In the genomic region with DNA sequence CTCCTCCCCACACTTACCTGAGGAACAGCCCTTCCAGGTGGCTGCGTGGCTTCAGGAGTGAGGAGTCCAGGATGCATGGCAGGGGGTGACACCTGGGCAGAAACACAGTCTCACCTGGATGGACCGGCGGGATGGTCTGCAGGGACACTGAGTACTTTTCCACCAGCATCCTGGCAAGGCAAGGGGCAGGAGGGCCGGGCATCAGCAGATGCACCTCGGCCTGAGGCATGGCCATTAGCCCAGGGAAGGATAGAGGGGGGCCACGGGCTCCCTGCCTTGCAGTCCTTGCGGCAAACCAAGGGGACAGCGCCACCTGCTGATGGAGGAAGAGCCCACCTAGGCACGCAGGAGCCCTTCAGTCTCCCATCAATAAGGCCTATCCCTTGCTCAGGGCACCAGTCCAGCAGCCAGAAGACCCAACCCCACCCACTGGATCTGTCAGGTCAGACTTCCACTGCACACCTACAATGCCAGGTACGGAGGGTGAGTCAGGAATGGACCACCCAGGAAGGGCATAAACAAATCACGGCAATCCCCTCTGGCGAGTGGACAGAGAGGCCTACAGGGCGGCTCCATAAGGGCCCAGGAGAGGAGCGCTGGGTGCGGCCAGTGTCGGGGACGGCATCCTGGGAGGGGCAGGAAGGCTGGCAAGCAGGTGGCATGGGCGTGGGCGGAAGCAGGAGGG, we compare ENCODE assay signal across 9 cellular contexts. TPM values are rescaled to one million over a fixed set of nuclear protein-coding genes. Genes with fewer than 3 reads are reported as not detected.
DNase-seq lines count a peak whose midpoint lies in the region; ATAC-seq and TF ChIP-seq lines count a peak whose summit lies in the region.
"Had no signal": no experiment of that assay in that cellular context is flagged by ENCODE, and none has a peak within 500 bp of the region (broad histone marks: within the 10 kb centered on the region; RNA-seq: fewer than 3 reads in every experiment).

No MANE protein-coding gene starts in this region.

- ATAC-seq in HG03520 (IDR thresholded peaks at IDR 0.05; ENCODE audit: unreplicated experiment): peak; percentile 79
- no peak for ATAC-seq in HG03196 (IDR thresholded peaks at IDR 0.05; ENCODE audit: unreplicated experiment)

- H3K27ac ChIP-seq in colonic mucosa: peak overlapping the region; percentile 18

- in situ Hi-C loops in GM13977 (cut with MboI; ENCODE audit: low pct_unique_long_range_greater_than_20kb, low sequenced_read_pairs, unreplicated experiment): no loop called here

- H3K4me3 ChIP-seq in colonic mucosa (no peak overlapping the region), lower leg skin (ENCODE audit: low read depth, poor library complexity, severe bottlenecking) (no peak overlapping the region)

- H3K9me3 ChIP-seq in colonic mucosa: no peaks in the 10 kb centered on the region

- no peak overlapping the region for H3K9ac ChIP-seq in colonic mucosa (ENCODE audit: low read depth in 2 of 2, low read length in 2 of 2)

- DNase-seq in GM13977 (ENCODE audit: low spot score) (peak; percentile 85), NCI-H748 treated with DMSO at 0.1 percent for 48 hours (lab: John Stamatoyannopoulos, UW) (peak; percentile 28), colonic mucosa (peak; percentile 95), lower leg skin (ENCODE audit: low spot score in 2 of 2) (peak; percentile 72 to 96)
- DNase-seq in activated CD4-positive, alpha-beta T cell treated with anti-CD3 and anti-CD28 coated beads, Interleukin-2, amount 50 U/mL, for 24 hours (ENCODE audit: low read depth in 1 of 2, low spot score in 1 of 2): peak; percentile 60 to 71
- peak; percentile 67 to 88 (median 75) for DNase-seq in stimulated activated CD4-positive, alpha-beta T cell treated with anti-CD3 and anti-CD28 coated beads, TNF-alpha, amount 100 ng/mL, for 48 hours (ENCODE audit: low read depth in 3 of 3)

- H3K36me3 ChIP-seq in colonic mucosa: no peaks in the 10 kb centered on the region

- no peaks in the 10 kb centered on the region for H3K27me3 ChIP-seq in colonic mucosa

- TF ChIP-seq CTCF in GM13977 (IDR thresholded peaks at IDR 0.05; ENCODE audit: extremely low read depth, insufficient read depth, missing control alignments) (peak; percentile 95), colonic mucosa (IDR thresholded peaks at IDR 0.05) (peak; percentile 83), lower leg skin (IDR thresholded peaks at IDR 0.05) (peak in 1 of 3 donors; percentile 65)

- 21 to 33% methylated on average over 12 to 18 of the region's 19 CpGs for WGBS in lower leg skin, 2 donors

- intact Hi-C loops in colonic mucosa (cut with DNase I) (no loop called here), lower leg skin (cut with DNase I; ENCODE audit: low total_unique reads) (loop anchor here (10.0 kb wide), 1 partner anchor 336 kb away; no protein-coding TSS in a partner anchor)

- peaks cover 20% of the 10 kb centered on the region for H3K4me1 ChIP-seq in colonic mucosa

- no peak for TF ChIP-seq POLR2A in lower leg skin (IDR thresholded peaks at IDR 0.05)

RNA-seq across cellular contexts. Expression of gene FAM178B, which starts 26.0 kb away (rescaled TPM):
- total RNA-seq in colonic mucosa: under 1 TPM in 1 of 2 donors, not detected in 1; 0.84 TPM
- total RNA-seq in lower leg skin: 1 to 10 TPM in 3 of 4 donors, not detected in 1; 1.4 to 2.8 (median 2.8) TPM
- total RNA-seq: urinary bladder had no signal

Comparison
In these comparisons a context has a peak if more than half of its experiments do, and no peak if none do; other contexts are left out.
1. DNase-seq: peak in every context shown above with its lines; median percentile 95 in colonic mucosa; 85 in GM13977; 84 in lower leg skin; 75 in stimulated activated CD4-positive, alpha-beta T cell treated with anti-CD3 and anti-CD28 coated beads, TNF-alpha, amount 100 ng/mL, for 48 hours; 66 in activated CD4-positive, alpha-beta T cell treated with anti-CD3 and anti-CD28 coated beads, Interleukin-2, amount 50 U/mL, for 24 hours; 28 in NCI-H748 treated with DMSO at 0.1 percent for 48 hours.